Comparison of ENCODE assay signal across 1 cellular context in genomic region chr11:32118025-32118974, GRCh38.
A peak's percentile ranks its signal among the peaks of the same experiment; 100 is the strongest.
TF ChIP-seq lines count a peak whose summit lies in the region.

No MANE protein-coding gene starts in this region.

TF ChIP-seq in IMR-90, 13 proteins besides CTCF, POLR2A, EP300 and RAD21 (continued from another document):
- TF ChIP-seq RCOR1 (IDR thresholded peaks at IDR 0.05; ENCODE audit: insufficient replicate concordance, low read length) (peak; percentile 21), CEBPB (IDR thresholded peaks at IDR 0.05; ENCODE audit: low read depth, low read length) (peak; percentile 81)
